ENCODE assay signal across 8 cellular contexts in genomic region chr4:128386761-128387599, GRCh38.
DNase-seq lines count a peak whose midpoint lies in the region; ATAC-seq, FAIRE-seq and TF ChIP-seq lines count a peak whose summit lies in the region.

No MANE protein-coding gene starts in this region.

- peak; percentile 83 for FAIRE-seq in islet of Langerhans (lab: Jason Lieb, UNC)

- no peaks in the 10 kb centered on the region for H3K36me3 Mint-ChIP-seq in Caco-2 (ENCODE audit: insufficient read depth, unreplicated experiment)
- H3K36me3 Mint-ChIP-seq in brain: no peaks in the 10 kb centered on the region

- ATAC-seq in HG02870 (IDR thresholded peaks at IDR 0.05; ENCODE audit: unreplicated experiment) (no peak), HG02970 (IDR thresholded peaks at IDR 0.05; ENCODE audit: low FRiP score, unreplicated experiment) (no peak)

- no peak overlapping the region for H3K4me3 ChIP-seq in Caco-2 (ENCODE audit: low read depth, low read length)

- no peak overlapping the region for H3K4me3 Mint-ChIP-seq in Caco-2 (ENCODE audit: unreplicated experiment)
- H3K4me3 Mint-ChIP-seq in brain: peak overlapping the region in 2 of 5 experiments; percentile 6 to 68

- BruUV-seq in Caco-2 (replicated peaks; lab: Mats Ljungman, UMichigan): no TSS peak

- no peak for DNase-seq in Caco-2
- DNase-seq in NCI-H1092 (lab: John Stamatoyannopoulos, UW): peak; percentile 67
- DNase-seq in smooth muscle cell of the brain vasculature (ENCODE audit: low read depth, low spot score): peak; percentile 95
- no peak for DNase-seq in germinal center (ENCODE audit: low spot score)

- intact Hi-C loops in Caco-2 (cut with micrococcal nuclease; ENCODE audit: unreplicated experiment): no loop called here

- H3K27ac Mint-ChIP-seq in Caco-2 (ENCODE audit: unreplicated experiment) (peak overlapping the region; percentile 53), brain (peak overlapping the region; percentile 65 to 87 (median 77))

- H3K9me3 Mint-ChIP-seq in Caco-2 (ENCODE audit: unreplicated experiment) (no peaks in the 10 kb centered on the region), brain (no peaks in the 10 kb centered on the region)

- H3K36me3 ChIP-seq in Caco-2 (ENCODE audit: control insufficient read depth, insufficient read depth, low read length): no peaks in the 10 kb centered on the region

- peaks cover 6% of the 10 kb centered on the region for H3K4me1 Mint-ChIP-seq in Caco-2 (ENCODE audit: low read depth, unreplicated experiment)
- peaks cover 43% of the 10 kb centered on the region for H3K4me1 Mint-ChIP-seq in brain

- H3K27me3 Mint-ChIP-seq in Caco-2 (ENCODE audit: insufficient read depth, unreplicated experiment) (no peaks in the 10 kb centered on the region), brain (no peaks in the 10 kb centered on the region)

- POLR2A ChIA-PET in Caco-2 (lab: Charles Lee): no interaction called here

- CTCF ChIA-PET in Caco-2 (lab: Charles Lee): no interaction called here

- H3K27me3 ChIP-seq in Caco-2 (replicated peaks; ENCODE audit: control insufficient read depth, insufficient read depth, low read length): no peaks in the 10 kb centered on the region

- 0 out of 2 replicates have a peak, but pooled peaks cover 8% of the 10 kb centered on the region for H3K9me3 ChIP-seq in Caco-2

- TF ChIP-seq CTCF in Caco-2 (IDR thresholded peaks at IDR 0.05; ENCODE audit: insufficient read depth in 1 of 2, low read depth in 1 of 2, low read length in 1 of 2, severe bottlenecking in 1 of 2, unreplicated experiment in 1 of 2): no peak
- TF ChIP-seq CTCF in brain (conservative IDR thresholded peaks at IDR 0.05): no peak

- H3K4me1 ChIP-seq in Caco-2: peaks cover 26% of the 10 kb centered on the region

Comparison
In these comparisons a context has a peak if more than half of its experiments do, and no peak if none do; other contexts are left out.
1. DNase-seq: peak in NCI-H1092 (single experiment) and smooth muscle cell of the brain vasculature (single experiment); none in Caco-2 (0 of 2) and germinal center (single experiment).